11 cellular contexts compared by ENCODE assay signal in the genomic region with DNA sequence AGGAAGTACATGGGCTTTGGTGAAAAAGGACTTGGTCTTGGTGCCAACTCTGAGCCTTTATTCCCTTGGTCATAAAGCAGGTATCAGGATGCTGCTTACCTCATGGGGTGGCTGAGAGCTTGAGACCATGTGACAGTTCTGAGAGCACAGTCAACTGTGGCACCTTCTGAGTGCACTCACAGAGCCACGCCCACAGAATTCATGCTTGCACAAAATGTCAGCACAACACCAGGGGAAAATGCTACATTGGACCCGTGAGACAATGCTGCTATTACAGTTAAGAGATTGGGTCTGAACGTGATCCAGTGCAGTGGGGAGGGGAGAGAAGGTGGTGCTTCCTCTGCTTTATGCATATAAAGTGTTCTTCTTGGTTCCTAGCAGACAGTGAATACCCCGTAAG.
DNase-seq lines count a peak whose midpoint lies in the region; ATAC-seq and TF ChIP-seq lines count a peak whose summit lies in the region.
"Had no signal": no experiment of that assay in that cellular context is flagged by ENCODE, and none has a peak within 500 bp of the region (broad histone marks: within the 10 kb centered on the region; RNA-seq: fewer than 3 reads in every experiment).

No MANE protein-coding gene starts in this region.

- CTCF ChIA-PET in RWPE1 (lab: Yijun Ruan, JAX), result interaction anchor here (1.1 kb wide), 1 partner anchor 10 kb away, joined by 3 read pairs; no protein-coding TSS in a partner anchor

- ATAC-seq in GM18498 (IDR thresholded peaks at IDR 0.05; ENCODE audit: unreplicated experiment) (peak; percentile 65), GM19467 (IDR thresholded peaks at IDR 0.05; ENCODE audit: unreplicated experiment) (peak; percentile 63), HG03442 (IDR thresholded peaks at IDR 0.05; ENCODE audit: unreplicated experiment) (peak; percentile 72), esophagus mucosa (peak; percentile 42)

- no peak for TF ChIP-seq POLR2A in lower leg skin (IDR thresholded peaks at IDR 0.05)

- DNase-seq in GM03348 (ENCODE audit: low spot score) (no peak), lower leg skin (ENCODE audit: low spot score in 2 of 2) (no peak), RWPE1 (ENCODE audit: low spot score) (no peak), amygdala (lab: John Stamatoyannopoulos, UW) (no peak)
- DNase-seq: activated CD4-positive, alpha-beta T cell treated with anti-CD3 and anti-CD28 coated beads, Interleukin-2, amount 10 ng/mL, durations not matched to agents 24 days and 14 days; NCI-H1105 had no signal

- POLR2A ChIA-PET in RWPE1 (lab: Yijun Ruan, JAX; ENCODE audit: low non-redundant PET), result no interaction called here

- H3K27ac ChIP-seq in RWPE1, result no peak overlapping the region
- H3K27ac ChIP-seq: SJSA1 had no signal

- intact Hi-C loops in lower leg skin (cut with DNase I; ENCODE audit: low total_unique reads), result no loop called here

- 79 to 81% methylated on average over 4 of the region's 4 CpGs for WGBS in lower leg skin, 2 donors

- H3K4me3 ChIP-seq in lower leg skin (ENCODE audit: low read depth, poor library complexity, severe bottlenecking), result no peak overlapping the region
- H3K4me3 ChIP-seq: SJSA1 had no signal

- TF ChIP-seq CTCF in lower leg skin (IDR thresholded peaks at IDR 0.05), result no peak
- no peak for TF ChIP-seq CTCF in RWPE1 (conservative IDR thresholded peaks at IDR 0.05; ENCODE audit: low read depth)
